In genomic region chr4:62526671-62527070, GRCh38 we compare ENCODE assay signal across 27 cellular contexts.
"Had no signal": no experiment of that assay in that cellular context is flagged by ENCODE, and none has a peak within 500 bp of the region (broad histone marks: within the 10 kb centered on the region; RNA-seq: fewer than 3 reads in every experiment).

No MANE protein-coding gene starts in this region.

- H3K27me3 Mint-ChIP-seq: dendritic cell treated with granulocyte-macrophage colony-stimulating factor and Interleukin-4, amounts not matched to agents 40 ng/mL and 50 ng/mL, for 4 days; effector memory CD8-positive, alpha-beta T cell had no signal

- FAIRE-seq: colon, endometrium, endothelial cell of umbilical vein, frontal cortex had no signal

- H3K4me3 Mint-ChIP-seq: dendritic cell treated with granulocyte-macrophage colony-stimulating factor and Interleukin-4, amounts not matched to agents 40 ng/mL and 50 ng/mL, for 4 days; effector memory CD8-positive, alpha-beta T cell had no signal

- H3K4me3 ChIP-seq: colonic mucosa, coronary artery, dorsolateral prefrontal cortex, esophagus muscularis mucosa, esophagus squamous epithelium, gastrocnemius medialis, gastroesophageal sphincter, heart left ventricle, heart right ventricle had no signal

- H3K9me3 ChIP-seq: colonic mucosa, esophagus muscularis mucosa, esophagus squamous epithelium, gastrocnemius medialis, gastroesophageal sphincter, heart left ventricle had no signal

- H3K4me1 ChIP-seq: colonic mucosa, esophagus muscularis mucosa, esophagus squamous epithelium, gastrocnemius medialis, gastroesophageal sphincter, heart left ventricle, heart right ventricle had no signal

- H3K27ac ChIP-seq: colonic mucosa, coronary artery, dorsolateral prefrontal cortex, epithelial cell of prostate, esophagus muscularis mucosa, esophagus squamous epithelium, foreskin keratinocyte, gastrocnemius medialis, gastroesophageal sphincter, heart left ventricle, heart right ventricle had no signal

- H3K27ac Mint-ChIP-seq: dendritic cell treated with granulocyte-macrophage colony-stimulating factor and Interleukin-4, amounts not matched to agents 40 ng/mL and 50 ng/mL, for 4 days; effector memory CD8-positive, alpha-beta T cell had no signal

- H3K27me3 ChIP-seq: colonic mucosa, dorsolateral prefrontal cortex, esophagus muscularis mucosa, esophagus squamous epithelium, foreskin keratinocyte, gastrocnemius medialis, gastroesophageal sphincter, heart left ventricle, heart right ventricle had no signal

- DNase-seq: colonic mucosa; cortex of kidney; dermis blood vessel endothelial cell; dorsolateral prefrontal cortex; effector CD4-positive, alpha-beta T cell; effector CD8-positive, alpha-beta T cell; effector memory CD4-positive, alpha-beta T cell; effector memory CD8-positive, alpha-beta T cell; erythroblast; esophagus squamous epithelium; foreskin fibroblast; foreskin keratinocyte; foreskin melanocyte; gastrocnemius medialis; glutamatergic neuron; head of caudate nucleus; heart right ventricle had no signal

- H3K36me3 ChIP-seq: colonic mucosa, esophagus muscularis mucosa, esophagus squamous epithelium, gastrocnemius medialis, gastroesophageal sphincter, heart left ventricle, heart right ventricle had no signal
